19 cellular contexts compared by ENCODE assay signal in genomic region chr15:74269362-74270035, GRCh38. TPM values are rescaled to one million over a fixed set of nuclear protein-coding genes. Genes with fewer than 3 reads are reported as not detected.
"Had no signal": no experiment of that assay in that cellular context is flagged by ENCODE, and none has a peak within 500 bp of the region (broad histone marks: within the 10 kb centered on the region; RNA-seq: fewer than 3 reads in every experiment).

No MANE protein-coding gene starts in this region.

- H3K4me3 Mint-ChIP-seq: activated B cell treated with CpG ODN at 0.5 μM for 24 hours; activated CD4-positive, alpha-beta T cell treated with anti-CD3 and anti-CD28 coated beads, Interleukin-2, amount 10 ng/mL, durations not matched to agents 24 days and 14 days; dendritic cell treated with granulocyte-macrophage colony-stimulating factor and Interleukin-4, amounts not matched to agents 40 ng/mL and 50 ng/mL, for 4 days; endodermal cell; nephron; stimulated activated naive CD8-positive, alpha-beta T cell treated with anti-CD3 and anti-CD28 coated beads, Interleukin-15, Interleukin-2, amounts not matched to agents 100 ng/mL and 50 ng/mL, for 24 hours had no signal

- H3K4me1 Mint-ChIP-seq: activated B cell treated with CpG ODN at 0.5 μM for 24 hours; activated CD4-positive, alpha-beta T cell treated with anti-CD3 and anti-CD28 coated beads, Interleukin-2, amount 10 ng/mL, durations not matched to agents 24 days and 14 days; endodermal cell had no signal

- H3K27ac Mint-ChIP-seq: activated B cell treated with CpG ODN at 0.5 μM for 24 hours; activated CD4-positive, alpha-beta T cell treated with anti-CD3 and anti-CD28 coated beads, Interleukin-2, amount 10 ng/mL, durations not matched to agents 24 days and 14 days; activated naive CD4-positive, alpha-beta T cell treated with anti-CD3 and anti-CD28 coated beads, Interleukin-2, amount 50 U/mL, for 72 hours; dendritic cell treated with granulocyte-macrophage colony-stimulating factor and Interleukin-4, amounts not matched to agents 40 ng/mL and 50 ng/mL, for 4 days; endodermal cell; nephron; stimulated activated naive CD8-positive, alpha-beta T cell treated with anti-CD3 and anti-CD28 coated beads, Interleukin-15, Interleukin-2, amounts not matched to agents 100 ng/mL and 50 ng/mL, for 24 hours had no signal

- H3K9me3 Mint-ChIP-seq: activated B cell treated with CpG ODN at 0.5 μM for 24 hours; activated CD4-positive, alpha-beta T cell treated with anti-CD3 and anti-CD28 coated beads, Interleukin-2, amount 10 ng/mL, durations not matched to agents 24 days and 14 days; activated naive CD4-positive, alpha-beta T cell treated with anti-CD3 and anti-CD28 coated beads, Interleukin-2, amount 50 U/mL, for 72 hours; dendritic cell treated with granulocyte-macrophage colony-stimulating factor and Interleukin-4, amounts not matched to agents 40 ng/mL and 50 ng/mL, for 4 days; endodermal cell; nephron; stimulated activated naive CD8-positive, alpha-beta T cell treated with anti-CD3 and anti-CD28 coated beads, Interleukin-15, Interleukin-2, amounts not matched to agents 100 ng/mL and 50 ng/mL, for 24 hours had no signal

- DNase-seq: activated B cell treated with CpG ODN at 0.5 μM for 24 hours; activated CD4-positive, alpha-beta T cell treated with anti-CD3 and anti-CD28 coated beads, Interleukin-2, amount 10 ng/mL, durations not matched to agents 24 days and 14 days; activated CD8-positive, alpha-beta memory T cell treated with anti-CD3 and anti-CD28 coated beads for 24 hours; activated effector memory CD4-positive, alpha-beta T cell treated with Interleukin-2 at 50 U/mL for 16 hours; activated T-cell treated with anti-CD3 and anti-CD28 coated beads for 4 hours; amniotic stem cell; cerebellar nuclear complex; endodermal cell; erythroblast; left ventricle myocardium superior; mesenchymal stem cell; stimulated activated CD4-positive, alpha-beta T cell treated with anti-CD3 and anti-CD28 coated beads, Interleukin-2, amount 100 ng/mL, for 48 hours; stimulated activated CD8-positive, alpha-beta memory T cell treated with anti-CD3 and anti-CD28 coated beads, Interleukin-4, amount 100 ng/mL, for 48 hours had no signal

- H3K36me3 Mint-ChIP-seq: activated naive CD4-positive, alpha-beta T cell treated with anti-CD3 and anti-CD28 coated beads, Interleukin-2, amount 50 U/mL, for 72 hours had no signal

- ATAC-seq: activated naive CD4-positive, alpha-beta T cell treated with anti-CD3 and anti-CD28 coated beads, Interleukin-2, amount 50 U/mL, for 72 hours; left ventricle myocardium superior had no signal

RNA-seq across cellular contexts. Expression of gene CCDC33, which starts 33.4 kb away (rescaled TPM):
- total RNA-seq: activated B cell treated with CpG ODN at 0.5 μM for 24 hours; activated CD4-positive, alpha-beta T cell treated with anti-CD3 and anti-CD28 coated beads, Interleukin-2, amount 10 ng/mL, durations not matched to agents 24 days and 14 days; activated naive CD4-positive, alpha-beta T cell treated with anti-CD3 and anti-CD28 coated beads, Interleukin-2, amount 50 U/mL, for 72 hours; left ventricle myocardium superior; osteocyte had no signal
- polyA plus RNA-seq: keratinocyte had no signal
